ENCODE assay signal across 9 cellular contexts in the genomic region with DNA sequence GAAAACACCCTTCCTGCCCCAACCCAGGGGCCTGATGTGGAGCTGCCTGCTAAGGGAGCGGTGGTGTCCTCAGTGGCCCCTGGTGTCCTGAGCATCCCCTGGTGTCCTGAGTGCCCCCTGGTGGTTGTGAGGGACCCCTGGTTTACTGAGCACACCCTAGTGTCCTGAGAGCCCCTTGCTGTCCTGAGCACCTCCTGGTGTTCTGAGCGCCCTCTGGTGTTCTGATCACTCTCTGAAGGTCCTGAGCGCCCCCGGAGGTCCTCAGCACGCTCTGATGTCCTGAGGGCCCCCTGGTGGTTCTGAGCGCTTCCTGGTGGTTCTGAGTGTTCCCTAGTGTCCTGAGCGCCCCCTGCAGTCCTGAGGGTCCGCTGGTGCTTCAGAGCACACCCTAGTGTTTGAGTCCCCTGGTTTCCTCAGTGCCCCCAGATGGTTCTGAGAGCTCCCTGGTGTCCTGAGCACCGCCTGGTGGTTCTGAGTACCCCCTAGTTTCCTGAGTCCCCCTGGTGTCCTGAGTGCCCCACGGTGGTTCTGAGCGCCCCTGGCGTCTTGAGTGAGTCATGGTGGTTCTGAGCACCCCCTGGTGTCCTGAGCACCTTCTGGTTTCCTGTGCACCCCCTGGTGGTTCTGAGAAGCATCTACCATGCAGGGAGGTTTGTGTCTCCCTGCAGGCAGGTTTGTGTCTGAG.
A peak's percentile ranks its signal among the peaks of the same experiment; 100 is the strongest.
DNase-seq lines count a peak whose midpoint lies in the region; ATAC-seq and TF ChIP-seq lines count a peak whose summit lies in the region.
"Had no signal": no experiment of that assay in that cellular context is flagged by ENCODE, and none has a peak within 500 bp of the region (broad histone marks: within the 10 kb centered on the region; RNA-seq: fewer than 3 reads in every experiment).

No MANE protein-coding gene starts in this region.

- TF ChIP-seq EP300 in gastroesophageal sphincter (IDR thresholded peaks at IDR 0.05): no peak

- H3K79me2 ChIP-seq in osteoblast (ENCODE audit: insufficient read depth, low read length): no peaks in the 10 kb centered on the region

- H3K4me1 ChIP-seq in gastroesophageal sphincter (no peaks in the 10 kb centered on the region), osteoblast (ENCODE audit: insufficient read depth, low read length) (no peaks in the 10 kb centered on the region)
- H3K4me1 ChIP-seq: pancreas had no signal

- no peaks in the 10 kb centered on the region for H4K20me1 ChIP-seq in osteoblast (ENCODE audit: insufficient read depth, low read length)

- H3K9me3 ChIP-seq in gastroesophageal sphincter (no peaks in the 10 kb centered on the region), osteoblast (ENCODE audit: low read depth, low read length) (peaks cover 6% of the 10 kb centered on the region)
- H3K9me3 ChIP-seq: pancreas had no signal

- no peak overlapping the region for H3K4me2 ChIP-seq in osteoblast (ENCODE audit: insufficient read depth, low read length)

- H3K36me3 ChIP-seq in gastroesophageal sphincter: no peaks in the 10 kb centered on the region
- H3K36me3 ChIP-seq in osteoblast (ENCODE audit: insufficient read depth, low read length): no peaks in the 10 kb centered on the region
- H3K36me3 ChIP-seq: pancreas had no signal

- H3K27me3 ChIP-seq in gastroesophageal sphincter (peaks cover 22% of the 10 kb centered on the region), osteoblast (ENCODE audit: insufficient read depth, low read length) (no peaks in the 10 kb centered on the region)

- no peak overlapping the region for H2AFZ ChIP-seq in osteoblast (ENCODE audit: low read length)

- DNase-seq in activated CD4-positive, alpha-beta T cell treated with anti-CD3 and anti-CD28 coated beads for 48 hours: peak; percentile 73
- DNase-seq in stimulated activated CD4-positive, alpha-beta T cell treated with anti-CD3 and anti-CD28 coated beads, Interleukin-12 subunit alpha, Interleukin-12 subunit beta, amount 100 ng/mL, for 48 hours (ENCODE audit: low read depth in 2 of 3, low spot score in 1 of 3): peak in 2 of 3 donors; percentile 16 to 35
- DNase-seq in GDM1 (lab: John Stamatoyannopoulos, UW) (no peak), osteoblast (ENCODE audit: insufficient read length, low spot score, missing footprints) (no peak), midbrain (lab: John Stamatoyannopoulos, UW) (no peak)

- 70 to 90% methylated on average over 1 to 5 of the region's 12 CpGs for WGBS in gastroesophageal sphincter (ENCODE audit: low coverage in 1 of 2), 2 donors

- H3K27ac ChIP-seq in gastroesophageal sphincter: no peak overlapping the region
- no peak overlapping the region for H3K27ac ChIP-seq in osteoblast (ENCODE audit: low read depth, low read length)
- H3K27ac ChIP-seq: pancreas had no signal

- no peak for TF ChIP-seq POLR2A in gastroesophageal sphincter (IDR thresholded peaks at IDR 0.05)

- no peak overlapping the region for H3K4me3 ChIP-seq in gastroesophageal sphincter
- H3K4me3 ChIP-seq in osteoblast (ENCODE audit: insufficient read depth, low read length): no peak overlapping the region
- H3K4me3 ChIP-seq: pancreas had no signal

- ATAC-seq in GM18867 (IDR thresholded peaks at IDR 0.05; ENCODE audit: unreplicated experiment): peak; percentile 87
- peak; percentile 75 for ATAC-seq in HG02973 (IDR thresholded peaks at IDR 0.05; ENCODE audit: unreplicated experiment)
- no peak for ATAC-seq in gastroesophageal sphincter
- ATAC-seq: pancreas had no signal

- TF ChIP-seq CTCF in gastroesophageal sphincter (IDR thresholded peaks at IDR 0.05): no peak
- TF ChIP-seq CTCF in osteoblast (IDR thresholded peaks at IDR 0.05; ENCODE audit: extremely low read depth, low read depth, low read length): no peak

Comparison
In these comparisons a context has a peak if more than half of its experiments do, and no peak if none do; other contexts are left out.
1. DNase-seq: peak in activated CD4-positive, alpha-beta T cell treated with anti-CD3 and anti-CD28 coated beads for 48 hours (single experiment) and stimulated activated CD4-positive, alpha-beta T cell treated with anti-CD3 and anti-CD28 coated beads, Interleukin-12 subunit alpha, Interleukin-12 subunit beta, amount 100 ng/mL, for 48 hours (2 of 3); none in GDM1 (single experiment), osteoblast (single experiment) and midbrain (single experiment).